In the genomic region with DNA sequence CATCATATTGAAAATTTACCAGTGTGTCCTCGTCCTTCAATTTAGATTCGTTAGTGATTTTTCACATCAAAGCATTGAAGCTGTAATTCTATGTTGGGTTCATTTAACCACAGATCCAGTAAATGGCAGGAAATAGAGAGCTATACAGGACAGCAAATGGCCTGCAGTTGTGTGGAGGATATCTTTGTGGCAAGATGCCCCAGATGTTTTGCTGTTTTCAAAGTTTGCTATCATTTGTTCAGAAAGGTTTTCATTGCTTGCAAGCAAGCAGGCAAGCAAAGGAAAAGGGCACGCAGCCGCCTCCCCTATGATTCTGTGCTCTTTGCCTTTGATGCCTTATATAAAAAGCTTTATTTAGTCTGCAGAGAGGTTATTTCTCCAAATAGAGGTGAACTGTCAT, we compare ENCODE assay signal across 11 cellular contexts.
DNase-seq lines count a peak whose midpoint lies in the region; ATAC-seq, FAIRE-seq and TF ChIP-seq lines count a peak whose summit lies in the region.
"Had no signal": no experiment of that assay in that cellular context is flagged by ENCODE, and none has a peak within 500 bp of the region (broad histone marks: within the 10 kb centered on the region; RNA-seq: fewer than 3 reads in every experiment).

No MANE protein-coding gene starts in this region.

- no peak overlapping the region for H3K4me3 ChIP-seq in ACC112 (ENCODE audit: low read depth, low read length)
- peak overlapping the region; percentile 50 for H3K4me3 ChIP-seq in Jurkat, Clone E6-1 (ENCODE audit: low read length)
- H3K4me3 ChIP-seq in adrenal gland, result peak overlapping the region in 1 of 4 donors; percentile 11
- no peak overlapping the region for H3K4me3 ChIP-seq in mucosa of descending colon

- ATAC-seq in mucosa of descending colon, result peak; percentile 20
- ATAC-seq in HG02763 (IDR thresholded peaks at IDR 0.05; ENCODE audit: unreplicated experiment), result no peak
- ATAC-seq: activated CD4-positive, CD25-positive, alpha-beta regulatory T cell treated with anti-CD3 and anti-CD28 coated beads, Interleukin-2, amount 50 U/mL, for 24 hours had no signal

- H3K4me1 ChIP-seq in ACC112 (ENCODE audit: control insufficient read depth, insufficient read depth, low read length, unreplicated experiment) (peaks cover 56% of the 10 kb centered on the region), adrenal gland (replicated peaks in 1 of 2) (peaks cover 55 to 56% of the 10 kb centered on the region in 2 donors), mucosa of descending colon (ENCODE audit: low read depth) (no peaks in the 10 kb centered on the region)

- DNase-seq in Jurkat, Clone E6-1 (ENCODE audit: low read depth, low spot score), result peak; percentile 76
- no peak for DNase-seq in adrenal gland
- DNase-seq in mucosa of descending colon, result no peak
- no peak for DNase-seq in frontal cortex (ENCODE audit: low spot score in 2 of 2)
- no peak for DNase-seq in NCI-H1930 (lab: John Stamatoyannopoulos, UW)
- DNase-seq in SIG-M5 treated with dmso at 0.1 percent for 504 hours (lab: John Stamatoyannopoulos, UW; ENCODE audit: unreplicated experiment), result no peak
- DNase-seq: foreskin melanocyte, mesenchymal stem cell had no signal

- no peak for TF ChIP-seq POLR2A in adrenal gland (IDR thresholded peaks at IDR 0.05)

- TF ChIP-seq CTCF in adrenal gland (IDR thresholded peaks at IDR 0.05), result no peak
- TF ChIP-seq CTCF in mucosa of descending colon (IDR thresholded peaks at IDR 0.05), result no peak

- H3K27ac ChIP-seq in ACC112 (ENCODE audit: low read depth, low read length) (0 out of 2 replicates have a peak overlapping the region, but pooled peaks have one; percentile 73), adrenal gland (peak overlapping the region in 4 of 5 donors; percentile 5 to 77 (median 70))

- H3K36me3 ChIP-seq in ACC112 (ENCODE audit: insufficient read depth, low read length), result no peaks in the 10 kb centered on the region
- H3K36me3 ChIP-seq in adrenal gland (replicated peaks in 1 of 2), result no peaks in the 10 kb centered on the region
- H3K36me3 ChIP-seq in mucosa of descending colon (ENCODE audit: low read depth), result no peaks in the 10 kb centered on the region

- H2AFZ ChIP-seq in ACC112 (ENCODE audit: low read length, unreplicated experiment), result no peak overlapping the region

- 35 to 47% (median 40%) methylated on average over 4 of the region's 4 CpGs for WGBS in adrenal gland, 4 donors

- intact Hi-C loops in adrenal gland (cut with DNase I) (no loop called here), mucosa of descending colon (cut with DNase I, micrococcal nuclease) (no loop called here)

- H3K27me3 ChIP-seq in ACC112 (ENCODE audit: insufficient read depth, low read length) (no peaks in the 10 kb centered on the region), adrenal gland (no peaks in the 10 kb centered on the region)

- peaks cover 62% of the 10 kb centered on the region for H3K79me2 ChIP-seq in ACC112 (ENCODE audit: control insufficient read depth, insufficient read depth, low read length, unreplicated experiment)

- H3K9me3 ChIP-seq in adrenal gland (replicated peaks in 1 of 3) (no peaks in the 10 kb centered on the region), mucosa of descending colon (no peaks in the 10 kb centered on the region)

- FAIRE-seq in frontal cortex (lab: Jason Lieb, UNC), result no peak
